17 cellular contexts compared by ENCODE assay signal in the genomic region with DNA sequence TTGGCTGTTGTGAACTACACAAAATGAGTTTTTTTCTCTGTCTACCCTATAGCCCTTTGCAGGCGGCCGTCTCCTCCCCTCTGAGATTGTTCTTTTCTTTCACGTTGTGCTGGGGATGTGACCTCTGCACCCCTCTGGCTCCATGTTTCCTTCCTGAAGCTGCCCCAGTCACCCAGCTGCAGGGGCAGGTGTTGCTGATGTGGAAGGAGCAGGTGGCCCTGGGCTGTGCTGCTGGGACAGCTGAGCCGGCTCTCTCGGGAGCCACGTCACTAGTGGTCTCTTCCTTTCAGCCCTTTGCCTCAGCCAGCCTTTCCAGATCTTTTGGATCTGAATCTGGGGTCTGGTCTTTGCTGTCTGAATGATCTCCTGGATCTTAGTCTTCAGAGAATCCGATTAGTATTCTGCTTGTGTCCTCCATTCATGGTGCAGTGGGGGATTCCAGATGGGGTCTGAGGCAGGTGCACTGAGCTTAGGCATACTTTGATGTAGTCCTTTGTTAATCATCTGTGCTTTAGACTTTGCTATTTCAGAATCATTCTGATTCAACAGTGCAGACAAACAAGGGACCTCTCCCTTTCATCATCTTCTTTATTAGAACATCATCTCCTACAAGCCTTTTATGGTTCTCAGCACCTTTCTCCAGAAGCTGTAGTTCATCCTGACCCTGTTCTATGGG. TPM values are rescaled to one million over a fixed set of nuclear protein-coding genes. Genes with fewer than 3 reads are reported as not detected.
DNase-seq lines count a peak whose midpoint lies in the region; ATAC-seq and TF ChIP-seq lines count a peak whose summit lies in the region.
"Had no signal": no experiment of that assay in that cellular context is flagged by ENCODE, and none has a peak within 500 bp of the region (broad histone marks: within the 10 kb centered on the region; RNA-seq: fewer than 3 reads in every experiment).

No MANE protein-coding gene starts in this region.

- H3K27me3 Mint-ChIP-seq in activated CD4-positive, alpha-beta T cell treated with anti-CD3 and anti-CD28 coated beads for 36 hours, result no peaks in the 10 kb centered on the region
- no peaks in the 10 kb centered on the region for H3K27me3 Mint-ChIP-seq in activated CD4-positive, alpha-beta T cell treated with anti-CD3 and anti-CD28 coated beads, Interleukin-2, amount 10 ng/mL, durations not matched to agents 7 days and 5 days
- no peaks in the 10 kb centered on the region for H3K27me3 Mint-ChIP-seq in natural killer cell (ENCODE audit: low read depth in 2 of 2)
- H3K27me3 Mint-ChIP-seq in natural killer cell treated with Interleukin-12 subunit alpha and Interleukin-12 subunit beta and Interleukin-15 and Interleukin-18, amount 100 ng/mL, for 72 hours, result no peaks in the 10 kb centered on the region
- H3K27me3 Mint-ChIP-seq in effector memory CD8-positive, alpha-beta T cell, result no peaks in the 10 kb centered on the region
- H3K27me3 Mint-ChIP-seq: CD4-positive, CD25-positive, alpha-beta regulatory T cell had no signal

- no peak for DNase-seq in activated CD4-positive, alpha-beta T cell treated with anti-CD3 and anti-CD28 coated beads for 36 hours
- DNase-seq in activated CD4-positive, alpha-beta T cell treated with anti-CD3 and anti-CD28 coated beads, Interleukin-2, amount 10 ng/mL, durations not matched to agents 7 days and 5 days, result no peak
- DNase-seq in natural killer cell, result no peak
- no peak for DNase-seq in natural killer cell treated with Interleukin-12 subunit alpha and Interleukin-12 subunit beta and Interleukin-15 and Interleukin-18, amount 100 ng/mL, for 72 hours (ENCODE audit: low spot score)
- DNase-seq in effector memory CD8-positive, alpha-beta T cell, result no peak
- DNase-seq in stimulated activated effector memory CD8-positive, alpha-beta T cell treated with anti-CD3 and anti-CD28 coated beads, Interleukin-12 subunit alpha, Interleukin-12 subunit beta, amount 100 ng/mL, for 72 hours (ENCODE audit: low spot score in 2 of 2), result no peak
- DNase-seq in ACHN, result no peak
- DNase-seq: AML-193; CD4-positive, CD25-positive, alpha-beta regulatory T cell; DND-41; GM23248; HCEC 1CT; NCI-H1930; NCI-H446 treated with DMSO at 0.1 percent for 48 hours; PC-9 had no signal

- CTCF ChIA-PET in activated CD4-positive, alpha-beta T cell treated with anti-CD3 and anti-CD28 coated beads for 36 hours (lab: Charles Lee), result no interaction called here
- CTCF ChIA-PET in activated CD4-positive, alpha-beta T cell treated with anti-CD3 and anti-CD28 coated beads, Interleukin-2, amount 10 ng/mL, durations not matched to agents 7 days and 5 days (lab: Charles Lee), result interaction anchor here (1.6 kb wide), 1 partner anchor 15 kb away, joined by 4 read pairs; no protein-coding TSS in a partner anchor

- no peak overlapping the region for H3K4me3 Mint-ChIP-seq in activated CD4-positive, alpha-beta T cell treated with anti-CD3 and anti-CD28 coated beads for 36 hours
- no peak overlapping the region for H3K4me3 Mint-ChIP-seq in activated CD4-positive, alpha-beta T cell treated with anti-CD3 and anti-CD28 coated beads, Interleukin-2, amount 10 ng/mL, durations not matched to agents 7 days and 5 days
- no peak overlapping the region for H3K4me3 Mint-ChIP-seq in natural killer cell
- H3K4me3 Mint-ChIP-seq in natural killer cell treated with Interleukin-12 subunit alpha and Interleukin-12 subunit beta and Interleukin-15 and Interleukin-18, amount 100 ng/mL, for 72 hours, result no peak overlapping the region
- no peak overlapping the region for H3K4me3 Mint-ChIP-seq in effector memory CD8-positive, alpha-beta T cell
- no peak overlapping the region for H3K4me3 Mint-ChIP-seq in stimulated activated effector memory CD8-positive, alpha-beta T cell treated with anti-CD3 and anti-CD28 coated beads, Interleukin-12 subunit alpha, Interleukin-12 subunit beta, amount 100 ng/mL, for 72 hours
- H3K4me3 Mint-ChIP-seq: CD4-positive, CD25-positive, alpha-beta regulatory T cell had no signal

- peaks cover 4% of the 10 kb centered on the region for H3K4me1 Mint-ChIP-seq in activated CD4-positive, alpha-beta T cell treated with anti-CD3 and anti-CD28 coated beads for 36 hours
- peaks cover 2% of the 10 kb centered on the region for H3K4me1 Mint-ChIP-seq in activated CD4-positive, alpha-beta T cell treated with anti-CD3 and anti-CD28 coated beads, Interleukin-2, amount 10 ng/mL, durations not matched to agents 7 days and 5 days
- H3K4me1 Mint-ChIP-seq in natural killer cell, result peaks cover 13 to 18% of the 10 kb centered on the region in 2 donors
- H3K4me1 Mint-ChIP-seq in natural killer cell treated with Interleukin-12 subunit alpha and Interleukin-12 subunit beta and Interleukin-15 and Interleukin-18, amount 100 ng/mL, for 72 hours (ENCODE audit: low read depth in 2 of 2), result peaks cover 0 to 9% of the 10 kb centered on the region in 2 donors
- peaks cover 2 to 3% of the 10 kb centered on the region in 2 donors for H3K4me1 Mint-ChIP-seq in effector memory CD8-positive, alpha-beta T cell (ENCODE audit: low read depth in 2 of 2)
- H3K4me1 Mint-ChIP-seq in stimulated activated effector memory CD8-positive, alpha-beta T cell treated with anti-CD3 and anti-CD28 coated beads, Interleukin-12 subunit alpha, Interleukin-12 subunit beta, amount 100 ng/mL, for 72 hours, result peaks cover 11% of the 10 kb centered on the region

- intact Hi-C loops in activated CD4-positive, alpha-beta T cell treated with anti-CD3 and anti-CD28 coated beads for 36 hours (cut with DNase I, micrococcal nuclease), result no loop called here
- intact Hi-C loops in natural killer cell (cut with micrococcal nuclease), result no loop called here

- TF ChIP-seq CTCF in natural killer cell (IDR thresholded peaks at IDR 0.05), result no peak

- POLR2A ChIA-PET in activated CD4-positive, alpha-beta T cell treated with anti-CD3 and anti-CD28 coated beads for 36 hours (lab: Charles Lee), result interaction anchor here (0.5 kb wide), 1 partner anchor 198 kb away, joined by 3 read pairs; no protein-coding TSS in a partner anchor
- POLR2A ChIA-PET in activated CD4-positive, alpha-beta T cell treated with anti-CD3 and anti-CD28 coated beads, Interleukin-2, amount 10 ng/mL, durations not matched to agents 7 days and 5 days (lab: Charles Lee), result no interaction called here

- peak overlapping the region; percentile 23 for H3K27ac Mint-ChIP-seq in activated CD4-positive, alpha-beta T cell treated with anti-CD3 and anti-CD28 coated beads for 36 hours
- H3K27ac Mint-ChIP-seq in activated CD4-positive, alpha-beta T cell treated with anti-CD3 and anti-CD28 coated beads, Interleukin-2, amount 10 ng/mL, durations not matched to agents 7 days and 5 days, result no peak overlapping the region
- H3K27ac Mint-ChIP-seq in natural killer cell, result peak overlapping the region; percentile 29 to 53
- H3K27ac Mint-ChIP-seq in natural killer cell treated with Interleukin-12 subunit alpha and Interleukin-12 subunit beta and Interleukin-15 and Interleukin-18, amount 100 ng/mL, for 72 hours, result peak overlapping the region in 1 of 2 donors; percentile 62
- peak overlapping the region; percentile 47 to 79 for H3K27ac Mint-ChIP-seq in effector memory CD8-positive, alpha-beta T cell
- H3K27ac Mint-ChIP-seq in stimulated activated effector memory CD8-positive, alpha-beta T cell treated with anti-CD3 and anti-CD28 coated beads, Interleukin-12 subunit alpha, Interleukin-12 subunit beta, amount 100 ng/mL, for 72 hours, result peak overlapping the region; percentile 48

- no peak for ATAC-seq in activated CD4-positive, alpha-beta T cell treated with anti-CD3 and anti-CD28 coated beads for 36 hours
- ATAC-seq in natural killer cell, result no peak
- ATAC-seq in natural killer cell treated with Interleukin-12 subunit alpha and Interleukin-12 subunit beta and Interleukin-15 and Interleukin-18, amount 100 ng/mL, for 72 hours, result no peak
- ATAC-seq in effector memory CD8-positive, alpha-beta T cell (replicated peaks), result no peak
- no peak for ATAC-seq in stimulated activated effector memory CD8-positive, alpha-beta T cell treated with anti-CD3 and anti-CD28 coated beads, Interleukin-12 subunit alpha, Interleukin-12 subunit beta, amount 100 ng/mL, for 72 hours
- no peak for ATAC-seq in HG02798 (IDR thresholded peaks at IDR 0.05; ENCODE audit: poor library complexity, unreplicated experiment)
- ATAC-seq: GM12878 had no signal

- no peaks in the 10 kb centered on the region for H3K9me3 Mint-ChIP-seq in activated CD4-positive, alpha-beta T cell treated with anti-CD3 and anti-CD28 coated beads for 36 hours (ENCODE audit: low read depth)
- H3K9me3 Mint-ChIP-seq in activated CD4-positive, alpha-beta T cell treated with anti-CD3 and anti-CD28 coated beads, Interleukin-2, amount 10 ng/mL, durations not matched to agents 7 days and 5 days, result no peaks in the 10 kb centered on the region
- no peaks in the 10 kb centered on the region for H3K9me3 Mint-ChIP-seq in natural killer cell
- no peaks in the 10 kb centered on the region for H3K9me3 Mint-ChIP-seq in natural killer cell treated with Interleukin-12 subunit alpha and Interleukin-12 subunit beta and Interleukin-15 and Interleukin-18, amount 100 ng/mL, for 72 hours
- H3K9me3 Mint-ChIP-seq in effector memory CD8-positive, alpha-beta T cell, result no peaks in the 10 kb centered on the region
- no peaks in the 10 kb centered on the region for H3K9me3 Mint-ChIP-seq in stimulated activated effector memory CD8-positive, alpha-beta T cell treated with anti-CD3 and anti-CD28 coated beads, Interleukin-12 subunit alpha, Interleukin-12 subunit beta, amount 100 ng/mL, for 72 hours

- peaks cover 51% of the 10 kb centered on the region for H3K36me3 Mint-ChIP-seq in activated CD4-positive, alpha-beta T cell treated with anti-CD3 and anti-CD28 coated beads for 36 hours (ENCODE audit: low read depth)
- H3K36me3 Mint-ChIP-seq in activated CD4-positive, alpha-beta T cell treated with anti-CD3 and anti-CD28 coated beads, Interleukin-2, amount 10 ng/mL, durations not matched to agents 7 days and 5 days (ENCODE audit: low read depth), result peaks cover 62% of the 10 kb centered on the region
- peaks cover 15% of the 10 kb centered on the region for H3K36me3 Mint-ChIP-seq in natural killer cell
- H3K36me3 Mint-ChIP-seq in natural killer cell treated with Interleukin-12 subunit alpha and Interleukin-12 subunit beta and Interleukin-15 and Interleukin-18, amount 100 ng/mL, for 72 hours, result peaks cover 13% of the 10 kb centered on the region
- H3K36me3 Mint-ChIP-seq in effector memory CD8-positive, alpha-beta T cell (ENCODE audit: insufficient read depth), result peaks cover 86% of the 10 kb centered on the region
- H3K36me3 Mint-ChIP-seq in stimulated activated effector memory CD8-positive, alpha-beta T cell treated with anti-CD3 and anti-CD28 coated beads, Interleukin-12 subunit alpha, Interleukin-12 subunit beta, amount 100 ng/mL, for 72 hours, result peaks cover 100% of the 10 kb centered on the region

- in situ Hi-C loops in ACHN (cut with HindIII; ENCODE audit: low pct_ligation_motif_present, low pct_unique_long_range_greater_than_20kb, low sequenced_read_pairs), result no loop called here

RNA-seq across cellular contexts. Expression of gene TMEM181, which starts 31.4 kb away (rescaled TPM):
- total RNA-seq in activated CD4-positive, alpha-beta T cell treated with anti-CD3 and anti-CD28 coated beads for 36 hours, result 1 to 10 TPM; 8.3 to 9.9 TPM
- 10 to 100 TPM; 16.9 to 17.6 TPM for total RNA-seq in activated CD4-positive, alpha-beta T cell treated with anti-CD3 and anti-CD28 coated beads, Interleukin-2, amount 10 ng/mL, durations not matched to agents 7 days and 5 days
- 10 to 100 TPM; 44.8 to 60.9 (median 45.0) TPM for total RNA-seq in natural killer cell
- 10 to 100 TPM; 19.6 to 30.9 TPM for total RNA-seq in natural killer cell treated with Interleukin-12 subunit alpha and Interleukin-12 subunit beta and Interleukin-15 and Interleukin-18, amount 100 ng/mL, for 72 hours

RNA-seq across cellular contexts. Expression of gene DYNLT1, which starts 53.3 kb away (rescaled TPM):
- 100 to 1,000 TPM; 116 to 118 TPM for total RNA-seq in activated CD4-positive, alpha-beta T cell treated with anti-CD3 and anti-CD28 coated beads for 36 hours
- total RNA-seq in activated CD4-positive, alpha-beta T cell treated with anti-CD3 and anti-CD28 coated beads, Interleukin-2, amount 10 ng/mL, durations not matched to agents 7 days and 5 days, result 100 to 1,000 TPM in 1 of 2 experiments, 10 to 100 TPM in 1; 81.4 to 102 TPM
- 100 to 1,000 TPM in 1 of 3 donors, 10 to 100 TPM in 2; 85.7 to 106 (median 86.8) TPM for total RNA-seq in natural killer cell
- total RNA-seq in natural killer cell treated with Interleukin-12 subunit alpha and Interleukin-12 subunit beta and Interleukin-15 and Interleukin-18, amount 100 ng/mL, for 72 hours, result 100 to 1,000 TPM; 117 to 157 TPM

RNA-seq across cellular contexts. Expression of gene SYTL3, which starts 58.6 kb away (rescaled TPM):
- 100 to 1,000 TPM; 163 to 180 TPM for total RNA-seq in activated CD4-positive, alpha-beta T cell treated with anti-CD3 and anti-CD28 coated beads for 36 hours
- 10 to 100 TPM; 25.8 to 26.9 TPM for total RNA-seq in activated CD4-positive, alpha-beta T cell treated with anti-CD3 and anti-CD28 coated beads, Interleukin-2, amount 10 ng/mL, durations not matched to agents 7 days and 5 days
- total RNA-seq in natural killer cell, result 100 to 1,000 TPM in 1 of 3 donors, 10 to 100 TPM in 2; 84.1 to 143 (median 89.0) TPM
- total RNA-seq in natural killer cell treated with Interleukin-12 subunit alpha and Interleukin-12 subunit beta and Interleukin-15 and Interleukin-18, amount 100 ng/mL, for 72 hours, result 100 to 1,000 TPM; 199 to 246 TPM
